Comparison of ENCODE assay signal across 14 cellular contexts in genomic region chr17:78803161-78803845, GRCh38. TPM values are rescaled to one million over a fixed set of nuclear protein-coding genes. Genes with fewer than 3 reads are reported as not detected.
DNase-seq lines count a peak whose midpoint lies in the region; ATAC-seq and TF ChIP-seq lines count a peak whose summit lies in the region.
"Had no signal": no experiment of that assay in that cellular context is flagged by ENCODE, and none has a peak within 500 bp of the region (broad histone marks: within the 10 kb centered on the region; RNA-seq: fewer than 3 reads in every experiment).

No MANE protein-coding gene starts in this region.

- BruUV-seq in mammary epithelial cell (replicated peaks; lab: Mats Ljungman, UMichigan), result no TSS peak

- CTCF ChIA-PET in mammary epithelial cell (lab: Charles Lee; ENCODE audit: low non-redundant PET), result interaction anchor here (0.6 kb wide), 1 partner anchor 617 kb away, joined by 4 read pairs; the partner anchor contains the start of gene TK1

- dilution Hi-C loops in mammary epithelial cell (cut with HindIII; ENCODE audit: low sequenced_read_pairs), result no loop called here

- H3K27ac ChIP-seq in esophagus squamous epithelium, result peak overlapping the region in 3 of 4 donors; percentile 17 to 67 (median 29)
- H3K27ac ChIP-seq in mammary epithelial cell (ENCODE audit: insufficient read depth, low read depth, low read length), result no peak overlapping the region
- H3K27ac ChIP-seq: ovary had no signal

- TF ChIP-seq CTCF in esophagus squamous epithelium (IDR thresholded peaks at IDR 0.05) (no peak), mammary epithelial cell (conservative IDR thresholded peaks at IDR 0.05 in 1 of 2, IDR thresholded peaks at IDR 0.05 in 1 of 2; ENCODE audit: extremely low read depth in 1 of 2, insufficient read depth in 1 of 2, low read depth in 1 of 2, low read length in 2 of 2) (no peak)

- H3K27me3 Mint-ChIP-seq in activated naive CD4-positive, alpha-beta T cell treated with anti-CD3 and anti-CD28 coated beads, Interleukin-2, amount 50 U/mL, for 24 hours, result no peaks in the 10 kb centered on the region
- no peaks in the 10 kb centered on the region for H3K27me3 Mint-ChIP-seq in T-helper 2 cell treated with Interferon-gamma antibody and Interleukin-4, amounts not matched to agents 5 μg/mL and 100 μg/mL, for 36 hours (ENCODE audit: low read depth)
- no peaks in the 10 kb centered on the region for H3K27me3 Mint-ChIP-seq in stimulated activated naive CD8-positive, alpha-beta T cell treated with anti-CD3 and anti-CD28 coated beads, Interleukin-15, amount 100 ng/mL, for 72 hours

- DNase-seq in activated naive CD4-positive, alpha-beta T cell treated with anti-CD3 and anti-CD28 coated beads, Interleukin-2, amount 50 U/mL, for 16 hours, result no peak
- DNase-seq in T-helper 2 cell treated with Interferon-gamma antibody and Interleukin-4, amounts not matched to agents 5 μg/mL and 100 μg/mL, for 36 hours (ENCODE audit: low spot score), result no peak
- no peak for DNase-seq in esophagus squamous epithelium (lab: John Stamatoyannopoulos, UW)
- DNase-seq in stimulated activated naive CD8-positive, alpha-beta T cell treated with anti-CD3 and anti-CD28 coated beads, Interleukin-15, amount 100 ng/mL, for 72 hours, result no peak
- no peak for DNase-seq in mammary epithelial cell
- DNase-seq in superior temporal gyrus (ENCODE audit: extremely low spot score), result no peak
- DNase-seq: AML-193, NCI-H1436, NCI-H510A treated with DMSO at 0.1 percent for 48 hours, ovary, T-helper 9 cell, uterus had no signal

- 73 to 81% methylated on average over 17 of the region's 22 CpGs for WGBS in esophagus squamous epithelium, 2 donors
- WGBS in mammary epithelial cell (ENCODE audit: low coverage, missing lambda C conversion rate), result over 99% methylated on average over 12 of the region's 22 CpGs

- no peak overlapping the region for H3K4me2 ChIP-seq in mammary epithelial cell (ENCODE audit: insufficient read depth, low read depth, low read length)

- H3K27ac Mint-ChIP-seq in activated naive CD4-positive, alpha-beta T cell treated with anti-CD3 and anti-CD28 coated beads, Interleukin-2, amount 50 U/mL, for 24 hours, result peak overlapping the region; percentile 38
- peak overlapping the region; percentile 75 for H3K27ac Mint-ChIP-seq in T-helper 2 cell treated with Interferon-gamma antibody and Interleukin-4, amounts not matched to agents 5 μg/mL and 100 μg/mL, for 36 hours
- H3K27ac Mint-ChIP-seq in stimulated activated naive CD8-positive, alpha-beta T cell treated with anti-CD3 and anti-CD28 coated beads, Interleukin-15, amount 100 ng/mL, for 72 hours, result peak overlapping the region; percentile 87 to 91

- no peaks in the 10 kb centered on the region for H3K9me3 Mint-ChIP-seq in activated naive CD4-positive, alpha-beta T cell treated with anti-CD3 and anti-CD28 coated beads, Interleukin-2, amount 50 U/mL, for 24 hours
- no peaks in the 10 kb centered on the region for H3K9me3 Mint-ChIP-seq in T-helper 2 cell treated with Interferon-gamma antibody and Interleukin-4, amounts not matched to agents 5 μg/mL and 100 μg/mL, for 36 hours
- H3K9me3 Mint-ChIP-seq in stimulated activated naive CD8-positive, alpha-beta T cell treated with anti-CD3 and anti-CD28 coated beads, Interleukin-15, amount 100 ng/mL, for 72 hours, result no peaks in the 10 kb centered on the region

- H3K36me3 ChIP-seq in esophagus squamous epithelium, result peaks cover 13 to 94% (median 43%) of the 10 kb centered on the region in 3 donors
- H3K36me3 ChIP-seq in mammary epithelial cell (ENCODE audit: insufficient read depth, low read length), result peaks cover 5% of the 10 kb centered on the region
- H3K36me3 ChIP-seq: ovary, uterus had no signal

- peaks cover 69% of the 10 kb centered on the region for H3K4me1 Mint-ChIP-seq in activated naive CD4-positive, alpha-beta T cell treated with anti-CD3 and anti-CD28 coated beads, Interleukin-2, amount 50 U/mL, for 24 hours
- H3K4me1 Mint-ChIP-seq in T-helper 2 cell treated with Interferon-gamma antibody and Interleukin-4, amounts not matched to agents 5 μg/mL and 100 μg/mL, for 36 hours (ENCODE audit: low read depth), result peaks cover 43% of the 10 kb centered on the region
- H3K4me1 Mint-ChIP-seq in stimulated activated naive CD8-positive, alpha-beta T cell treated with anti-CD3 and anti-CD28 coated beads, Interleukin-15, amount 100 ng/mL, for 72 hours, result peaks cover 69% of the 10 kb centered on the region

- in situ Hi-C loops in mammary epithelial cell (cut with MboI; ENCODE audit: low sequenced_read_pairs in 2 of 2), result no loop called here

- no peaks in the 10 kb centered on the region for H4K20me1 ChIP-seq in mammary epithelial cell (ENCODE audit: insufficient read depth, low read length)

- peak overlapping the region; percentile 19 for H3K4me3 Mint-ChIP-seq in activated naive CD4-positive, alpha-beta T cell treated with anti-CD3 and anti-CD28 coated beads, Interleukin-2, amount 50 U/mL, for 24 hours
- peak overlapping the region; percentile 48 for H3K4me3 Mint-ChIP-seq in T-helper 2 cell treated with Interferon-gamma antibody and Interleukin-4, amounts not matched to agents 5 μg/mL and 100 μg/mL, for 36 hours
- peak overlapping the region in 1 of 2 donors; percentile 52 for H3K4me3 Mint-ChIP-seq in stimulated activated naive CD8-positive, alpha-beta T cell treated with anti-CD3 and anti-CD28 coated beads, Interleukin-15, amount 100 ng/mL, for 72 hours

- no peaks in the 10 kb centered on the region for H3K9me3 ChIP-seq in esophagus squamous epithelium
- no peaks in the 10 kb centered on the region for H3K9me3 ChIP-seq in mammary epithelial cell (replicated peaks; ENCODE audit: insufficient read depth, low read length)
- H3K9me3 ChIP-seq: ovary, uterus had no signal

- no peak overlapping the region for H3K4me3 ChIP-seq in esophagus squamous epithelium
- H3K4me3 ChIP-seq in mammary epithelial cell (replicated peaks in 1 of 3; ENCODE audit: insufficient read depth in 1 of 3, low read depth in 2 of 3, low read length in 3 of 3), result no peak overlapping the region
- H3K4me3 ChIP-seq: ovary, uterus had no signal

- no peak overlapping the region for H3K9ac ChIP-seq in mammary epithelial cell (ENCODE audit: insufficient read depth, low read length)

- ATAC-seq in stimulated activated naive CD8-positive, alpha-beta T cell treated with anti-CD3 and anti-CD28 coated beads, Interleukin-15, amount 100 ng/mL, for 72 hours, result no peak
- ATAC-seq in GM21786 (IDR thresholded peaks at IDR 0.05; ENCODE audit: unreplicated experiment), result no peak

- no peak for TF ChIP-seq POLR2A in esophagus squamous epithelium (IDR thresholded peaks at IDR 0.05)

- H3K4me1 ChIP-seq in esophagus squamous epithelium (peaks cover 5 to 63% (median 21%) of the 10 kb centered on the region in 3 donors), mammary epithelial cell (ENCODE audit: insufficient read depth, low read length) (peaks cover 33% of the 10 kb centered on the region)
- H3K4me1 ChIP-seq: uterus had no signal

- H2AFZ ChIP-seq in mammary epithelial cell (ENCODE audit: low read depth, low read length), result no peak overlapping the region

- peaks cover 23% of the 10 kb centered on the region for H3K36me3 Mint-ChIP-seq in activated naive CD4-positive, alpha-beta T cell treated with anti-CD3 and anti-CD28 coated beads, Interleukin-2, amount 50 U/mL, for 24 hours
- H3K36me3 Mint-ChIP-seq in T-helper 2 cell treated with Interferon-gamma antibody and Interleukin-4, amounts not matched to agents 5 μg/mL and 100 μg/mL, for 36 hours (ENCODE audit: low read depth), result peaks cover 77% of the 10 kb centered on the region

- H3K79me2 ChIP-seq in mammary epithelial cell (ENCODE audit: insufficient read depth, low read length), result peaks cover 22% of the 10 kb centered on the region

- intact Hi-C loops in esophagus squamous epithelium (cut with DNase I) (no loop called here), mammary epithelial cell (cut with micrococcal nuclease) (no loop called here)

- no peaks in the 10 kb centered on the region for H3K27me3 ChIP-seq in esophagus squamous epithelium
- no peaks in the 10 kb centered on the region for H3K27me3 ChIP-seq in mammary epithelial cell (ENCODE audit: insufficient read depth, low read length)
- H3K27me3 ChIP-seq: ovary, uterus had no signal

RNA-seq across cellular contexts. Expression of gene CYTH1, which starts 21.2 kb away (rescaled TPM):
- total RNA-seq in esophagus squamous epithelium (10 to 100 TPM; 42.1 to 86.7 (median 67.5) TPM), mammary epithelial cell (10 to 100 TPM; 25.8 to 35.7 TPM)
- polyA plus RNA-seq in mammary epithelial cell, result 18.2 TPM
- 10.1 TPM for polyA minus RNA-seq in mammary epithelial cell

RNA-seq across cellular contexts. Expression of gene USP36, which starts 37.3 kb away (rescaled TPM):
- 10 to 100 TPM; 13.2 to 38.9 (median 22.4) TPM for total RNA-seq in esophagus squamous epithelium
- total RNA-seq in mammary epithelial cell, result 10 to 100 TPM; 35.7 to 80.8 TPM
- 23.7 TPM for polyA plus RNA-seq in mammary epithelial cell
- polyA minus RNA-seq in mammary epithelial cell, result 73.4 TPM

Comparison
In these comparisons a context has a peak if more than half of its experiments do, and no peak if none do; other contexts are left out.
1. H3K27ac Mint-ChIP-seq: peak in every context shown above with its lines; median percentile 89 in stimulated activated naive CD8-positive, alpha-beta T cell treated with anti-CD3 and anti-CD28 coated beads, Interleukin-15, amount 100 ng/mL, for 72 hours; 75 in T-helper 2 cell treated with Interferon-gamma antibody and Interleukin-4, amounts not matched to agents 5 μg/mL and 100 μg/mL, for 36 hours; 38 in activated naive CD4-positive, alpha-beta T cell treated with anti-CD3 and anti-CD28 coated beads, Interleukin-2, amount 50 U/mL, for 24 hours.